24 cellular contexts compared by ENCODE assay signal in genomic region chr11:117166491-117166890, GRCh38.
"Had no signal": no experiment of that assay in that cellular context is flagged by ENCODE, and none has a peak within 500 bp of the region (broad histone marks: within the 10 kb centered on the region; RNA-seq: fewer than 3 reads in every experiment).

No MANE protein-coding gene starts in this region.

- H3K4me3 ChIP-seq: esophagus squamous epithelium, gastroesophageal sphincter, heart left ventricle, lower lobe of right lung, pancreas, right lobe of liver, smooth muscle cell, thoracic aorta, tibial nerve, upper lobe of left lung had no signal

- ATAC-seq: effector memory CD8-positive, alpha-beta T cell; foreskin keratinocyte; gastroesophageal sphincter; heart left ventricle; left ventricle myocardium superior; lower lobe of right lung; naive thymus-derived CD8-positive, alpha-beta T cell; pancreas; right lobe of liver; stimulated activated memory B cell treated with anti-CD40 and anti-IgM and Interleukin-4, amounts not matched to agents 10 μg/mL and 1 μg/mL and 100 μg/mL, for 72 hours; stimulated activated naive CD8-positive, alpha-beta T cell treated with anti-CD3 and anti-CD28 coated beads, Interleukin-15, Interleukin-2, amounts not matched to agents 100 U/mL and 50 U/mL, for 24 hours had no signal

- H3K27me3 Mint-ChIP-seq: effector memory CD8-positive, alpha-beta T cell; naive thymus-derived CD8-positive, alpha-beta T cell; stimulated activated memory B cell treated with anti-CD40 and anti-IgM and Interleukin-4, amounts not matched to agents 10 μg/mL and 1 μg/mL and 100 μg/mL, for 72 hours had no signal

- H3K4me2 ChIP-seq: smooth muscle cell had no signal

- H3K9me3 Mint-ChIP-seq: effector memory CD8-positive, alpha-beta T cell; naive thymus-derived CD8-positive, alpha-beta T cell; stimulated activated memory B cell treated with anti-CD40 and anti-IgM and Interleukin-4, amounts not matched to agents 10 μg/mL and 1 μg/mL and 100 μg/mL, for 72 hours had no signal

- H3K27ac ChIP-seq: esophagus squamous epithelium, foreskin keratinocyte, gastroesophageal sphincter, heart left ventricle, lower lobe of right lung, pancreas, right lobe of liver, thoracic aorta, tibial nerve, upper lobe of left lung had no signal

- H3K27me3 ChIP-seq: esophagus squamous epithelium, foreskin keratinocyte, gastroesophageal sphincter, heart left ventricle, pancreas, right lobe of liver, tibial nerve, upper lobe of left lung had no signal

- DNase-seq: cerebellar nuclear complex; cortex of kidney; effector memory CD8-positive, alpha-beta T cell; erythroblast; esophagus squamous epithelium; foreskin keratinocyte; heart left ventricle; hippocampal formation; left ventricle myocardium superior; lower lobe of right lung; naive thymus-derived CD8-positive, alpha-beta T cell; occipital lobe; pancreas; right lobe of liver; stimulated activated CD4-positive, alpha-beta T cell treated with anti-CD3 and anti-CD28 coated beads, Interleukin-12 subunit alpha, Interleukin-12 subunit beta, amount 100 ng/mL, for 4 hours; stimulated activated CD4-positive, alpha-beta T cell treated with anti-CD3 and anti-CD28 coated beads, Interleukin-1b, Interleukin-23, amount 100 ng/mL, for 48 hours; stimulated activated CD4-positive, alpha-beta T cell treated with anti-CD3 and anti-CD28 coated beads, Interleukin-4, amount 100 ng/mL, for 1 hour; stimulated activated naive CD8-positive, alpha-beta T cell treated with anti-CD3 and anti-CD28 coated beads, Interleukin-15, Interleukin-2, amounts not matched to agents 100 U/mL and 50 U/mL, for 24 hours; upper lobe of left lung had no signal

- H3K4me1 ChIP-seq: esophagus squamous epithelium, foreskin keratinocyte, lower lobe of right lung, pancreas, right lobe of liver had no signal

- H3K4me3 Mint-ChIP-seq: effector memory CD8-positive, alpha-beta T cell; naive thymus-derived CD8-positive, alpha-beta T cell; stimulated activated memory B cell treated with anti-CD40 and anti-IgM and Interleukin-4, amounts not matched to agents 10 μg/mL and 1 μg/mL and 100 μg/mL, for 72 hours had no signal

- H3K9me3 ChIP-seq: esophagus squamous epithelium, gastroesophageal sphincter, heart left ventricle, lower lobe of right lung, pancreas, right lobe of liver, thoracic aorta, tibial nerve, upper lobe of left lung had no signal

- H3K27ac Mint-ChIP-seq: effector memory CD8-positive, alpha-beta T cell had no signal
